Comparison of ENCODE assay signal across 19 cellular contexts in genomic region chr5:160675988-160676387, GRCh38.
DNase-seq lines count a peak whose midpoint lies in the region; ATAC-seq and TF ChIP-seq lines count a peak whose summit lies in the region.
"Had no signal": no experiment of that assay in that cellular context is flagged by ENCODE, and none has a peak within 500 bp of the region (broad histone marks: within the 10 kb centered on the region; RNA-seq: fewer than 3 reads in every experiment).

No MANE protein-coding gene starts in this region.

- H3K27ac ChIP-seq in DOHH2 (ENCODE audit: low read depth, low read length) = no peak overlapping the region
- no peak overlapping the region for H3K27ac ChIP-seq in endodermal cell (ENCODE audit: low read depth, low read length)

- 95 to 100% methylated on average over 1 to 2 of the region's 2 CpGs for WGBS in endodermal cell (ENCODE audit: insufficient coverage in 1 of 2, insufficient read length in 1 of 2), 2 experiments

- no peaks in the 10 kb centered on the region for H3K9me3 Mint-ChIP-seq in endodermal cell
- H3K9me3 Mint-ChIP-seq in T-helper 2 cell treated with Interferon-gamma antibody and Interleukin-4, amounts not matched to agents 5 μg/mL and 100 μg/mL, for 36 hours = no peaks in the 10 kb centered on the region
- no peaks in the 10 kb centered on the region for H3K9me3 Mint-ChIP-seq in activated T-cell treated with anti-CD3 and anti-CD28 coated beads, Interleukin-2, amount 50 U/mL, for 72 hours
- H3K9me3 Mint-ChIP-seq: nephron; stimulated activated memory B cell treated with anti-CD40 and anti-IgM and Interleukin-4, amounts not matched to agents 10 μg/mL and 1 μg/mL and 100 μg/mL, for 72 hours had no signal

- no peaks in the 10 kb centered on the region for H3K27me3 Mint-ChIP-seq in endodermal cell (ENCODE audit: insufficient read depth)
- H3K27me3 Mint-ChIP-seq in T-helper 2 cell treated with Interferon-gamma antibody and Interleukin-4, amounts not matched to agents 5 μg/mL and 100 μg/mL, for 36 hours (ENCODE audit: low read depth) = peaks cover 10% of the 10 kb centered on the region
- H3K27me3 Mint-ChIP-seq in activated T-cell treated with anti-CD3 and anti-CD28 coated beads, Interleukin-2, amount 50 U/mL, for 72 hours (ENCODE audit: low read depth) = no peaks in the 10 kb centered on the region

- no peak overlapping the region for H3K4me2 ChIP-seq in DOHH2 (ENCODE audit: low read length)

- H3K27ac Mint-ChIP-seq in endodermal cell = no peak overlapping the region
- H3K27ac Mint-ChIP-seq in T-helper 2 cell treated with Interferon-gamma antibody and Interleukin-4, amounts not matched to agents 5 μg/mL and 100 μg/mL, for 36 hours = no peak overlapping the region
- H3K27ac Mint-ChIP-seq in activated T-cell treated with anti-CD3 and anti-CD28 coated beads, Interleukin-2, amount 50 U/mL, for 72 hours = no peak overlapping the region
- H3K27ac Mint-ChIP-seq: activated CD4-positive, alpha-beta T cell treated with anti-CD3 and anti-CD28 coated beads for 36 hours; stimulated activated memory B cell treated with anti-CD40 and anti-IgM and Interleukin-4, amounts not matched to agents 10 μg/mL and 1 μg/mL and 100 μg/mL, for 72 hours had no signal

- DNase-seq in LNCaP clone FGC (ENCODE audit: low read depth) (no peak), endodermal cell (no peak)
- no peak for DNase-seq in T-helper 2 cell treated with Interferon-gamma antibody and Interleukin-4, amounts not matched to agents 5 μg/mL and 100 μg/mL, for 36 hours (ENCODE audit: low spot score)
- no peak for DNase-seq in activated T-cell treated with anti-CD3 and anti-CD28 coated beads, Interleukin-2, amount 50 U/mL, for 72 hours
- DNase-seq: activated CD4-positive, alpha-beta T cell treated with anti-CD3 and anti-CD28 coated beads for 36 hours; activated T-cell treated with anti-CD3 and anti-CD28 coated beads, Interleukin-2, amount 50 U/mL, for 1 hour; AML-193; cortex of kidney; NCI-H2107; stimulated activated CD4-positive, alpha-beta T cell treated with anti-CD3 and anti-CD28 coated beads, Interleukin-2, amount 100 ng/mL, for 48 hours; T-helper 1 cell had no signal

- H3K9ac ChIP-seq in endodermal cell (ENCODE audit: extremely low read depth, low read length, poor library complexity, severe bottlenecking) = no peak overlapping the region

- H3K4me1 Mint-ChIP-seq in endodermal cell = peaks cover 5% of the 10 kb centered on the region
- H3K4me1 Mint-ChIP-seq in T-helper 2 cell treated with Interferon-gamma antibody and Interleukin-4, amounts not matched to agents 5 μg/mL and 100 μg/mL, for 36 hours (ENCODE audit: low read depth) = no peaks in the 10 kb centered on the region
- no peaks in the 10 kb centered on the region for H3K4me1 Mint-ChIP-seq in activated T-cell treated with anti-CD3 and anti-CD28 coated beads, Interleukin-2, amount 50 U/mL, for 72 hours (ENCODE audit: low read depth)
- H3K4me1 Mint-ChIP-seq: activated CD4-positive, alpha-beta T cell treated with anti-CD3 and anti-CD28 coated beads for 36 hours; stimulated activated memory B cell treated with anti-CD40 and anti-IgM and Interleukin-4, amounts not matched to agents 10 μg/mL and 1 μg/mL and 100 μg/mL, for 72 hours had no signal

- no peaks in the 10 kb centered on the region for H3K79me2 ChIP-seq in DOHH2 (ENCODE audit: control insufficient read depth, low read length)

- H3K9me2 ChIP-seq in DOHH2 (replicated peaks; ENCODE audit: control insufficient read depth, low read length) = no peaks in the 10 kb centered on the region

- H4K20me1 ChIP-seq in DOHH2 (ENCODE audit: control insufficient read depth, insufficient read depth, low read depth, low read length) = no peaks in the 10 kb centered on the region

- H3K36me3 Mint-ChIP-seq in endodermal cell (ENCODE audit: low read depth) = no peaks in the 10 kb centered on the region
- H3K36me3 Mint-ChIP-seq in T-helper 2 cell treated with Interferon-gamma antibody and Interleukin-4, amounts not matched to agents 5 μg/mL and 100 μg/mL, for 36 hours (ENCODE audit: low read depth) = no peaks in the 10 kb centered on the region
- no peaks in the 10 kb centered on the region for H3K36me3 Mint-ChIP-seq in activated T-cell treated with anti-CD3 and anti-CD28 coated beads, Interleukin-2, amount 50 U/mL, for 72 hours (ENCODE audit: insufficient read depth in 2 of 2)
- H3K36me3 Mint-ChIP-seq: stimulated activated memory B cell treated with anti-CD40 and anti-IgM and Interleukin-4, amounts not matched to agents 10 μg/mL and 1 μg/mL and 100 μg/mL, for 72 hours had no signal

- H3K4me3 ChIP-seq in DOHH2 (ENCODE audit: low read length) (no peak overlapping the region), LNCaP clone FGC (ENCODE audit: low read depth, low read length) (no peak overlapping the region), endodermal cell (ENCODE audit: low read length) (no peak overlapping the region)

- H3K9me3 ChIP-seq in DOHH2 (ENCODE audit: control insufficient read depth, insufficient read depth, low read length) (no peaks in the 10 kb centered on the region), endodermal cell (ENCODE audit: control insufficient read depth, low read length) (no peaks in the 10 kb centered on the region)

- ATAC-seq in GM19438 (IDR thresholded peaks at IDR 0.05; ENCODE audit: low read depth, unreplicated experiment) (peak; percentile 60), GM18519 (IDR thresholded peaks at IDR 0.05; ENCODE audit: low FRiP score, unreplicated experiment) (no peak), HG02840 (IDR thresholded peaks at IDR 0.05; ENCODE audit: low FRiP score, unreplicated experiment) (no peak)
- ATAC-seq in activated T-cell treated with anti-CD3 and anti-CD28 coated beads, Interleukin-2, amount 50 U/mL, for 72 hours (replicated peaks in 1 of 2) = no peak
- ATAC-seq: activated CD4-positive, alpha-beta T cell treated with anti-CD3 and anti-CD28 coated beads for 36 hours; esophagus mucosa; left lobe of liver; stimulated activated memory B cell treated with anti-CD40 and anti-IgM and Interleukin-4, amounts not matched to agents 10 μg/mL and 1 μg/mL and 100 μg/mL, for 72 hours had no signal

- no peaks in the 10 kb centered on the region for H3K4me1 ChIP-seq in DOHH2 (ENCODE audit: control insufficient read depth, low read length)
- H3K4me1 ChIP-seq in endodermal cell (ENCODE audit: control insufficient read depth, insufficient read depth, low read length) = no peaks in the 10 kb centered on the region

- H3K27me3 ChIP-seq in DOHH2 (ENCODE audit: control insufficient read depth, low read length) = peaks cover 2% of the 10 kb centered on the region
- no peaks in the 10 kb centered on the region for H3K27me3 ChIP-seq in endodermal cell (ENCODE audit: control insufficient read depth, insufficient read depth, low read length, poor library complexity, severe bottlenecking)

- TF ChIP-seq CTCF in DOHH2 (IDR thresholded peaks at IDR 0.05; ENCODE audit: low read depth, low read length, poor library complexity, severe bottlenecking) (peak; percentile 17), LNCaP clone FGC (IDR thresholded peaks at IDR 0.05; ENCODE audit: control insufficient read depth, extremely low read depth, insufficient read depth) (peak; percentile 27; the same call in 1 of the 2 replicates), endodermal cell (conservative IDR thresholded peaks at IDR 0.05) (peak; percentile 29)

- H3K36me3 ChIP-seq in DOHH2 (ENCODE audit: control insufficient read depth, low read length) = no peaks in the 10 kb centered on the region
- H3K36me3 ChIP-seq in endodermal cell (ENCODE audit: control insufficient read depth, insufficient read depth, low read length) = no peaks in the 10 kb centered on the region

- no peaks in the 10 kb centered on the region for H3F3A ChIP-seq in DOHH2 (ENCODE audit: control insufficient read depth, insufficient read depth)

- H3K4me3 Mint-ChIP-seq in endodermal cell = no peak overlapping the region
- no peak overlapping the region for H3K4me3 Mint-ChIP-seq in T-helper 2 cell treated with Interferon-gamma antibody and Interleukin-4, amounts not matched to agents 5 μg/mL and 100 μg/mL, for 36 hours
- H3K4me3 Mint-ChIP-seq in activated T-cell treated with anti-CD3 and anti-CD28 coated beads, Interleukin-2, amount 50 U/mL, for 72 hours = no peak overlapping the region
- H3K4me3 Mint-ChIP-seq: activated CD4-positive, alpha-beta T cell treated with anti-CD3 and anti-CD28 coated beads for 36 hours; nephron; stimulated activated memory B cell treated with anti-CD40 and anti-IgM and Interleukin-4, amounts not matched to agents 10 μg/mL and 1 μg/mL and 100 μg/mL, for 72 hours had no signal
